Comparison of ENCODE assay signal across 8 cellular contexts in the genomic region with DNA sequence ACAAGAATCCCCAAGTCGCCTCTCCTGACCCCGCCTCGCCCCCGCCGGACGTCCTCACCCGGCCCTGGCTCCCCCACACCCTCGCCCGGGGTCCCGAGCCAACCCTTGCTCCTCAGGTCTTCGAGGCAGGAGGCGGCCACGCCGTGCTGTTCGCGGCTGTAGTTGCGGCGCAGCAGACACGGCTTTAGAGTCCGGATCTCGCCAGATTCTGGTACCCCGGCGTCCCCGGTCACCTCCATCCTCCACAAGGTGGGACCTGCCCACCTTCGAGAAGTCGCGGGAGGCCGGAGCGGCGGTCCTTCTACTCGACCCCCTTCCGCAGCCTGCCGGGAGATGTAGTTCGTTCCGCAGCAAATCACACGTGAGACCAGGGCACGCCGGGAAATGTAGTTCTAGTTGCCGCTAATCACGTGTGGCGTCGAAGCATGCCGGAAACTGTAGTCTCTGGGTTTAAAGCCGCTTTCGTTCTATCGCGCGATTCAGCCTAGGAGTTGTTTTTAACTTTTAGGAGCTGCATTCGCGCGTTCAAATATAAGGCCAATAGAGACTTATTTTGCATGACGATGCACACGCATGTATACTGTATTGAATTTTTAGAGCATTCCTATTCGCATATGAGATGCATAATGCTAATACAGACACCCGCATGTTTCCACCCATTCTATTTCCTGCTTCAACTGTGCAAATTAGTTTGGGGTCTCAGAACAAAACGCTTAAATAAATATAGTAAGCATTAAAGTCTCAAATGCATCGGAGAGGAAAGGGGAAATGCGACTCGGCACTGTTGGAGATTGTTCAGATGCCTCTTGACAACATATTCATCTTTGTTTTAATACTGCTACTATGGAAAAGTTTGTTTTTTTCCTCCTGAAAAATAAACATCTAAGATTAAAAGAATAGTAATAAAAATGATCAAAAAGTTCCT. TPM values are rescaled to one million over a fixed set of nuclear protein-coding genes. Genes with fewer than 3 reads are reported as not detected.
DNase-seq lines count a peak whose midpoint lies in the region; ATAC-seq and TF ChIP-seq lines count a peak whose summit lies in the region.

Gene DFFA (minus strand): TSS at position 310 of the 925 bp plus-strand sequence. CDS start 71 bp downstream, at position 239.

- 1% methylated on average over 58 to 59 of the region's 59 CpGs for WGBS in aorta, 2 donors

- no peaks in the 10 kb centered on the region for H3K27me3 ChIP-seq in ascending aorta
- H3K27me3 ChIP-seq in rectal smooth muscle tissue (ENCODE audit: control insufficient read depth, insufficient read depth, low read length): no peaks in the 10 kb centered on the region
- peaks cover 0 to under 1% of the 10 kb centered on the region in 2 donors for H3K27me3 ChIP-seq in aorta (ENCODE audit: control insufficient read depth in 1 of 2, insufficient read depth in 2 of 2, low read length in 1 of 2)

- intact Hi-C loops in ascending aorta (cut with DNase I) (loop anchor here (1.0 kb wide), 1 partner anchor 42 kb away; the partner anchor contains the start of gene CENPS), aorta (cut with DNase I) (loop anchor here in 1 of 2 donors (5.0 kb wide), 1 partner anchor 40 kb away; the partner anchor contains the start of gene CENPS)

- no peaks in the 10 kb centered on the region for H3K27me3 Mint-ChIP-seq in T-helper 2 cell treated with Interferon-gamma antibody and Interleukin-4, amounts not matched to agents 5 μg/mL and 100 μg/mL, for 36 hours (ENCODE audit: low read depth)

- H3K27ac Mint-ChIP-seq in T-helper 2 cell treated with Interferon-gamma antibody and Interleukin-4, amounts not matched to agents 5 μg/mL and 100 μg/mL, for 36 hours: peak within 1 kb of the TSS; percentile 87

- DNase-seq in NCI-H1930 (lab: John Stamatoyannopoulos, UW): peak; percentile 92 to 94
- DNase-seq in T-helper 2 cell treated with Interferon-gamma antibody and Interleukin-4, amounts not matched to agents 5 μg/mL and 100 μg/mL, for 36 hours (ENCODE audit: low spot score): peak; percentile 93
- peak; percentile 74 to 97 for DNase-seq in ascending aorta (ENCODE audit: low spot score in 2 of 2)
- peak; percentile 96 for DNase-seq in hepatic stellate cell (ENCODE audit: low spot score)
- peak; percentile 96 to 98 for DNase-seq in aorta

- H3K36me3 Mint-ChIP-seq in T-helper 2 cell treated with Interferon-gamma antibody and Interleukin-4, amounts not matched to agents 5 μg/mL and 100 μg/mL, for 36 hours (ENCODE audit: low read depth): peaks cover 9% of the 10 kb centered on the region

- TF ChIP-seq POLR2A in GM15510 (IDR thresholded peaks at IDR 0.05; ENCODE audit: borderline replicate concordance, extremely low read depth, insufficient read length): peak; percentile 76

- no peaks in the 10 kb centered on the region for H3K9me3 Mint-ChIP-seq in T-helper 2 cell treated with Interferon-gamma antibody and Interleukin-4, amounts not matched to agents 5 μg/mL and 100 μg/mL, for 36 hours

- no peak for TF ChIP-seq CTCF in ascending aorta (IDR thresholded peaks at IDR 0.05)

- peak; percentile 70 for ATAC-seq in HG02938 (IDR thresholded peaks at IDR 0.05; ENCODE audit: unreplicated experiment)
- ATAC-seq in aorta (ENCODE audit: low FRiP score): peak; percentile 96

- peaks cover 31% of the 10 kb centered on the region for H3K4me1 Mint-ChIP-seq in T-helper 2 cell treated with Interferon-gamma antibody and Interleukin-4, amounts not matched to agents 5 μg/mL and 100 μg/mL, for 36 hours (ENCODE audit: low read depth)

- no peaks in the 10 kb centered on the region for H3K9me3 ChIP-seq in ascending aorta
- no peaks in the 10 kb centered on the region for H3K9me3 ChIP-seq in aorta (ENCODE audit: control insufficient read depth, low read length)

- H3K4me1 ChIP-seq in ascending aorta: peaks cover 11 to 22% of the 10 kb centered on the region in 2 donors
- H3K4me1 ChIP-seq in rectal smooth muscle tissue (ENCODE audit: control insufficient read depth, insufficient read depth, low read length): peaks cover 9% of the 10 kb centered on the region
- H3K4me1 ChIP-seq in aorta (ENCODE audit: control insufficient read depth in 1 of 2, insufficient read depth in 2 of 2, low read length in 2 of 2): peaks cover 2 to 5% of the 10 kb centered on the region in 2 donors

- H3K9ac ChIP-seq in rectal smooth muscle tissue (ENCODE audit: low read length): peak within 1 kb of the TSS; percentile 61

- peak within 1 kb of the TSS; percentile 92 for H3K4me3 Mint-ChIP-seq in T-helper 2 cell treated with Interferon-gamma antibody and Interleukin-4, amounts not matched to agents 5 μg/mL and 100 μg/mL, for 36 hours

- H3K27ac ChIP-seq in ascending aorta (peak within 1 kb of the TSS; percentile 33 to 62), rectal smooth muscle tissue (ENCODE audit: low read depth, low read length) (peak within 1 kb of the TSS; percentile 25), aorta (ENCODE audit: low read depth in 1 of 2, low read length in 2 of 2) (no peak within 1 kb of the TSS)

- H3K4me3 ChIP-seq in ascending aorta (peak within 1 kb of the TSS; percentile 69 to 76), rectal smooth muscle tissue (ENCODE audit: low read length) (peak within 1 kb of the TSS; percentile 86), aorta (ENCODE audit: low read length in 2 of 2) (peak within 1 kb of the TSS; percentile 39 to 46)

- peaks cover 6 to 16% of the 10 kb centered on the region in 2 donors for H3K36me3 ChIP-seq in ascending aorta
- peaks cover 8% of the 10 kb centered on the region for H3K36me3 ChIP-seq in rectal smooth muscle tissue (ENCODE audit: control insufficient read depth, insufficient read depth, low read length)
- H3K36me3 ChIP-seq in aorta (ENCODE audit: control insufficient read depth in 1 of 2, insufficient read depth in 2 of 2, low read length in 1 of 2): peaks cover 0 to 3% of the 10 kb centered on the region in 2 donors

RNA-seq across cellular contexts. Expression of gene DFFA, which starts in this region (rescaled TPM):
- total RNA-seq in ascending aorta (11.8 TPM), aorta (10 to 100 TPM; 21.4 to 29.2 TPM)
- polyA plus RNA-seq in aorta: 10 to 100 TPM in 1 of 2 donors, 1 to 10 TPM in 1; 7.8 to 14.5 TPM

Comparison
In these comparisons a context has a peak if more than half of its experiments do, and no peak if none do; other contexts are left out.
1. H3K27ac ChIP-seq: peak in ascending aorta (2 of 2) and rectal smooth muscle tissue (single experiment); none in aorta (0 of 2).
2. Peak in every context shown above with its lines, with median percentiles within 50 percentile points of each other: DNase-seq and H3K4me3 ChIP-seq.